In the genomic region with DNA sequence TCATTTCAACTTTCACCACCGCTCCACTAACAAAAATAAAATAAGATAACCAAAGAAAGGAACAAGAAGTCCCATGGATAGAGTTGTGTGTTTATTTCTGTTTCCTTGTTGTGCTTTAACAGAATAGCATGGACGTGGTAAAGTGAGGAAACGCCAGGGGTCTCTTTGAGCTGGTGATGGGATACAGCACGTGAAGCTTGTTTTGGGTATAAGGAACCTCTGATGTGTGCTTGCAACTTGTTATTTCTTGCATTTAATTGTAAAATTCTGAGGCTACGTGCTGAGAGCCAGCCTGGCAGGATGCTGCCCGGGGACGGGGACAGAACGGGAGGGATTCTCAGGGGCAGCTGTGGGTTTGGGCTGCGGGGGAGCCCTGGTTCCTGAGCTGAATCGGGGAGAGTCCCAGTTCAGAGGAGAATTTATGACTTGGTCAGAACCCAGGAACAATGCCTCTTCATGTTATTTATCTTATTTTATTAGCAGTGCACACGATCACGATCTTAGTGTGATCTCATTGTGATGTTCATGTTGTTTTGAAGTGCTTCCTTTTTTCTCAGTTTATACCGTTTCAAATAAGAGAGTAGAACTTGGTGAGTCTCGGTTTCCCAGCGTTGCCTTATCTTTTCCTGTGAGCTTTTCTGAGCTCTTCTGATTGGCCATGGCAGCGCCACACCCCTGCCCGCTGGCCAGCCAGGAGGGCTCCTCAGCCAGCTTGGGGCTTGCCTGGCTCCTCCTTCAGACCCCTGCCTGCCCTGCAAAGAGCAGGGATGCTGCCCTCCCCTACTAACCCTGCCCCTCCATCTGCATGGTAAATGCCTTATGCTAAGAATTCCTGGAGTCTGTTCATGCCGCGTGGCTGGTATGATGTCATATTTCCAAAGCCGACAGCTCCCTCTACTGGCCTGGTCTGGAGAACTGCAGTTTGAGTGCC, we compare ENCODE assay signal across 1 cellular context.
TF ChIP-seq lines count a peak whose summit lies in the region.

No MANE protein-coding gene starts in this region.

TF ChIP-seq in GM12878, 131 proteins besides CTCF, POLR2A, EP300 and RAD21 (continued from another document):
- TF ChIP-seq, protein P1, sequence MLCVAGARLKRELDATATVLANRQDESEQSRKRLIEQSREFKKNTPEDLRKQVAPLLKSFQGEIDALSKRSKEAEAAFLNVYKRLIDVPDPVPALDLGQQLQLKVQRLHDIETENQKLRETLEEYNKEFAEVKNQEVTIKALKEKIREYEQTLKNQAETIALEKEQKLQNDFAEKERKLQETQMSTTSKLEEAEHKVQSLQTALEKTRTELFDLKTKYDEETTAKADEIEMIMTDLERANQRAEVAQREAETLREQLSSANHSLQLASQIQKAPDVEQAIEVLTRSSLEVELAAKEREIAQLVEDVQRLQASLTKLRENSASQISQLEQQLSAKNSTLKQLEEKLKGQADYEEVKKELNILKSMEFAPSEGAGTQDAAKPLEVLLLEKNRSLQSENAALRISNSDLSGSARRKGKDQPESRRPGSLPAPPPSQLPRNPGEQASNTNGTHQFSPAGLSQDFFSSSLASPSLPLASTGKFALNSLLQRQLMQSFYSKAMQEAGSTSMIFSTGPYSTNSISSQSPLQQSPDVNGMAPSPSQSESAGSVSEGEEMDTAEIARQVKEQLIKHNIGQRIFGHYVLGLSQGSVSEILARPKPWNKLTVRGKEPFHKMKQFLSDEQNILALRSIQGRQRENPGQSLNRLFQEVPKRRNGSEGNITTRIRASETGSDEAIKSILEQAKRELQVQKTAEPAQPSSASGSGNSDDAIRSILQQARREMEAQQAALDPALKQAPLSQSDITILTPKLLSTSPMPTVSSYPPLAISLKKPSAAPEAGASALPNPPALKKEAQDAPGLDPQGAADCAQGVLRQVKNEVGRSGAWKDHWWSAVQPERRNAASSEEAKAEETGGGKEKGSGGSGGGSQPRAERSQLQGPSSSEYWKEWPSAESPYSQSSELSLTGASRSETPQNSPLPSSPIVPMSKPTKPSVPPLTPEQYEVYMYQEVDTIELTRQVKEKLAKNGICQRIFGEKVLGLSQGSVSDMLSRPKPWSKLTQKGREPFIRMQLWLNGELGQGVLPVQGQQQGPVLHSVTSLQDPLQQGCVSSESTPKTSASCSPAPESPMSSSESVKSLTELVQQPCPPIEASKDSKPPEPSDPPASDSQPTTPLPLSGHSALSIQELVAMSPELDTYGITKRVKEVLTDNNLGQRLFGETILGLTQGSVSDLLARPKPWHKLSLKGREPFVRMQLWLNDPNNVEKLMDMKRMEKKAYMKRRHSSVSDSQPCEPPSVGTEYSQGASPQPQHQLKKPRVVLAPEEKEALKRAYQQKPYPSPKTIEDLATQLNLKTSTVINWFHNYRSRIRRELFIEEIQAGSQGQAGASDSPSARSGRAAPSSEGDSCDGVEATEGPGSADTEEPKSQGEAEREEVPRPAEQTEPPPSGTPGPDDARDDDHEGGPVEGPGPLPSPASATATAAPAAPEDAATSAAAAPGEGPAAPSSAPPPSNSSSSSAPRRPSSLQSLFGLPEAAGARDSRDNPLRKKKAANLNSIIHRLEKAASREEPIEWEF (IDR thresholded peaks at IDR 0.05; ENCODE audit: insufficient replicate concordance, low read depth, low read length): no peak
- TF ChIP-seq BHLHE40 (IDR thresholded peaks at IDR 0.05; ENCODE audit: borderline replicate concordance in 1 of 2, low read depth in 2 of 2, low read length in 1 of 2) (peak in 1 of 2 experiments; percentile 41; a peak in 1 of 4 replicates), CHD4 (IDR thresholded peaks at IDR 0.05) (no peak), SUZ12 (IDR thresholded peaks at IDR 0.05; ENCODE audit: unreplicated experiment) (no peak), DPF2 (IDR thresholded peaks at IDR 0.05) (no peak), SPI1 (IDR thresholded peaks at IDR 0.05; ENCODE audit: borderline replicate concordance, insufficient read depth, low read depth, low read length) (no peak), EZH2 (IDR thresholded peaks at IDR 0.05; ENCODE audit: borderline replicate concordance, control insufficient read depth, low read depth, low read length) (no peak), SRF (IDR thresholded peaks at IDR 0.05; ENCODE audit: low read depth in 2 of 2, low read length in 2 of 2) (no peak), YY1 (IDR thresholded peaks at IDR 0.05; ENCODE audit: low read depth, low read length) (peak; percentile 56; the same call in 1 of the 2 replicates), SREBF2 (IDR thresholded peaks at IDR 0.05; ENCODE audit: low read length) (no peak)
- TF ChIP-seq, protein P2, sequence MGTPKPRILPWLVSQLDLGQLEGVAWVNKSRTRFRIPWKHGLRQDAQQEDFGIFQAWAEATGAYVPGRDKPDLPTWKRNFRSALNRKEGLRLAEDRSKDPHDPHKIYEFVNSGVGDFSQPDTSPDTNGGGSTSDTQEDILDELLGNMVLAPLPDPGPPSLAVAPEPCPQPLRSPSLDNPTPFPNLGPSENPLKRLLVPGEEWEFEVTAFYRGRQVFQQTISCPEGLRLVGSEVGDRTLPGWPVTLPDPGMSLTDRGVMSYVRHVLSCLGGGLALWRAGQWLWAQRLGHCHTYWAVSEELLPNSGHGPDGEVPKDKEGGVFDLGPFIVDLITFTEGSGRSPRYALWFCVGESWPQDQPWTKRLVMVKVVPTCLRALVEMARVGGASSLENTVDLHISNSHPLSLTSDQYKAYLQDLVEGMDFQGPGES (IDR thresholded peaks at IDR 0.05): no peak
- TF ChIP-seq, protein P3, sequence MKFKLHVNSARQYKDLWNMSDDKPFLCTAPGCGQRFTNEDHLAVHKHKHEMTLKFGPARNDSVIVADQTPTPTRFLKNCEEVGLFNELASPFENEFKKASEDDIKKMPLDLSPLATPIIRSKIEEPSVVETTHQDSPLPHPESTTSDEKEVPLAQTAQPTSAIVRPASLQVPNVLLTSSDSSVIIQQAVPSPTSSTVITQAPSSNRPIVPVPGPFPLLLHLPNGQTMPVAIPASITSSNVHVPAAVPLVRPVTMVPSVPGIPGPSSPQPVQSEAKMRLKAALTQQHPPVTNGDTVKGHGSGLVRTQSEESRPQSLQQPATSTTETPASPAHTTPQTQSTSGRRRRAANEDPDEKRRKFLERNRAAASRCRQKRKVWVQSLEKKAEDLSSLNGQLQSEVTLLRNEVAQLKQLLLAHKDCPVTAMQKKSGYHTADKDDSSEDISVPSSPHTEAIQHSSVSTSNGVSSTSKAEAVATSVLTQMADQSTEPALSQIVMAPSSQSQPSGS (IDR thresholded peaks at IDR 0.05; ENCODE audit: low read length): no peak
